19 cellular contexts compared by ENCODE assay signal in the genomic region with DNA sequence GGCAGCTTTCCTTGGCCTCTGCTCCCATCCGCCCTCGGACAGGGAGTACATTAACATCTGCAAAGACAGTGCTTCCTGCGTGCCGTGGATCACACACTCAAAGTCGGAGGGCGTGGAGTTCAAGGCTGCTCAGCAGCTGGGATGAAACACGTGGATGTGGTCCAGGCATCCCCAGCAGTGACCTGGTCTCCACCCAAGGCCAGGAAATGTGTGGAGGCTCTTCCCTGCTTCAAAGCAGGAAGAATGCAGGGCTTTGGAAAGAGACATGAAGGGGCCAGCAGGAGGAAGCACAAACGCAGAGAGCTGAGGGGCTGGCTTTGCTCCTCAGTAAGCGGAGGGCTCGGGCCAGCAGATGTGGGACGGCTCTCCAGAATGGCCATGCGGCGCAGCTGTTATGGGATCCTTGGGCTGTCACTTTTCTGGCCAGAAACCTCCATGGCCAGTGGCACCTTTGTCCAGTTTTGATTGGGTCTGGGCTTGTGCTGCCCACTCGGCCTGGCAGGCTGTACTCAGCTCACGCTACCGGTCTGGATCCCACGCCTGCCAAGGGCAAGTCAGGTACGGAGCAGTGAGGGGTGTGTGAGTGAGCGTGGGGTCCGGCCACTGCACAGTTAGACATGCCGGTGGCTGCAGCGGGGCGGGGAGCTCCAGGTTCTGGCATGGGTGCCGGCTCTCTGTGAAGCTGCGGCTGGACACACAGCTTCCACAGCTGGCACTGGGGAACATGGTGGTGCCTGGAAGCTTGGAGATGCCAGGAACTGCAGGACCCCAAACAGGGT.
DNase-seq lines count a peak whose midpoint lies in the region; ATAC-seq and TF ChIP-seq lines count a peak whose summit lies in the region.
"Had no signal": no experiment of that assay in that cellular context is flagged by ENCODE, and none has a peak within 500 bp of the region (broad histone marks: within the 10 kb centered on the region; RNA-seq: fewer than 3 reads in every experiment).

No MANE protein-coding gene starts in this region.

- TF ChIP-seq POLR2A in sigmoid colon (IDR thresholded peaks at IDR 0.05) = no peak

- TF ChIP-seq CTCF in GM10266 (IDR thresholded peaks at IDR 0.05; ENCODE audit: control insufficient read depth, insufficient read depth, low read depth, missing control alignments) (no peak), sigmoid colon (IDR thresholded peaks at IDR 0.05) (no peak)

- H3K36me3 ChIP-seq in sigmoid colon = no peaks in the 10 kb centered on the region
- no peaks in the 10 kb centered on the region for H3K36me3 ChIP-seq in trophoblast cell (ENCODE audit: control insufficient read depth in 1 of 2, insufficient read depth in 2 of 2, low read length in 2 of 2)
- H3K36me3 ChIP-seq: BLaER1, breast epithelium, neutrophil, thyroid gland had no signal

- no peak overlapping the region for H4K8ac ChIP-seq in trophoblast cell (ENCODE audit: low read depth, low read length)

- H3K9ac ChIP-seq in trophoblast cell (ENCODE audit: low read length) = no peak overlapping the region
- H3K9ac ChIP-seq: BLaER1 had no signal

- no peak overlapping the region for H2BK12ac ChIP-seq in trophoblast cell (ENCODE audit: low read length)

- peaks cover 0 to 10% (median 5%) of the 10 kb centered on the region in 4 donors for H3K4me1 ChIP-seq in sigmoid colon
- H3K4me1 ChIP-seq in trophoblast cell (ENCODE audit: control insufficient read depth in 1 of 2, insufficient read depth in 2 of 2, low read length in 2 of 2) = no peaks in the 10 kb centered on the region
- H3K4me1 ChIP-seq: BLaER1, breast epithelium had no signal

- H2AFZ ChIP-seq in trophoblast cell (ENCODE audit: insufficient read depth, low read length, poor library complexity) = no peak overlapping the region
- H2AFZ ChIP-seq: hepatocyte had no signal

- intact Hi-C loops in left ventricle myocardium superior (cut with micrococcal nuclease) (no loop called here), sigmoid colon (cut with DNase I) (no loop called here)

- H3K9me3 ChIP-seq in sigmoid colon (no peaks in the 10 kb centered on the region), trophoblast cell (ENCODE audit: insufficient read depth, low read depth, low read length) (peaks cover 95% of the 10 kb centered on the region)
- H3K9me3 ChIP-seq: BLaER1, breast epithelium, neutrophil, thyroid gland had no signal

- no peak for TF ChIP-seq EP300 in sigmoid colon (IDR thresholded peaks at IDR 0.05)

- H4K12ac ChIP-seq in trophoblast cell (ENCODE audit: low read depth, low read length) = no peak overlapping the region

- H4K91ac ChIP-seq in trophoblast cell (ENCODE audit: low read depth, low read length) = no peak overlapping the region

- no peaks in the 10 kb centered on the region for H3K79me2 ChIP-seq in trophoblast cell (ENCODE audit: control insufficient read depth, insufficient read depth, low read length, poor library complexity)
- H3K79me2 ChIP-seq: hepatocyte had no signal

- H3K79me1 ChIP-seq in trophoblast cell (ENCODE audit: low read length) = no peaks in the 10 kb centered on the region

- in situ Hi-C loops in KBM-7 (cut with MboI; ENCODE audit: low pct_unique_long_range_greater_than_20kb, low sequenced_read_pairs) = no loop called here

- H3K18ac ChIP-seq in trophoblast cell (ENCODE audit: low read length) = no peak overlapping the region

- ATAC-seq in left ventricle myocardium superior (peak; percentile 18), HG03045 (IDR thresholded peaks at IDR 0.05; ENCODE audit: unreplicated experiment) (no peak)

- H3K4me3 ChIP-seq in sigmoid colon (no peak overlapping the region), trophoblast cell (ENCODE audit: low read depth, low read length) (no peak overlapping the region)
- H3K4me3 ChIP-seq: BLaER1, breast epithelium, hepatocyte, thyroid gland had no signal

- no peak overlapping the region for H2BK5ac ChIP-seq in trophoblast cell (ENCODE audit: low read depth, low read length, poor library complexity)

- no peak overlapping the region for H2BK120ac ChIP-seq in trophoblast cell (ENCODE audit: insufficient read depth, low read length, poor library complexity)

- no peak overlapping the region for H3K4me2 ChIP-seq in trophoblast cell (ENCODE audit: low read length)
- H3K4me2 ChIP-seq: BLaER1, hepatocyte had no signal

- H3K4ac ChIP-seq in trophoblast cell (ENCODE audit: low read depth, low read length) = no peak overlapping the region

- 63 to 71% methylated on average over 25 of the region's 25 CpGs for WGBS in sigmoid colon, 2 donors
- no CpG with 5 or more reads among the region's 25 CpGs for WGBS in trophoblast cell (ENCODE audit: extremely low coverage, insufficient coverage, insufficient read length)

- no peak overlapping the region for H3K23ac ChIP-seq in trophoblast cell (ENCODE audit: low read length)

- H3K27me3 ChIP-seq in sigmoid colon (peaks cover 0 to 52% (median 10%) of the 10 kb centered on the region in 3 donors), trophoblast cell (ENCODE audit: insufficient read depth, low read length) (no peaks in the 10 kb centered on the region)
- H3K27me3 ChIP-seq: BLaER1, hepatocyte, neutrophil, thyroid gland had no signal

- no peak overlapping the region for H3K14ac ChIP-seq in trophoblast cell (ENCODE audit: low read length)

- no peak overlapping the region for H2AK5ac ChIP-seq in trophoblast cell (ENCODE audit: low read length)

- H3K27ac ChIP-seq in sigmoid colon = no peak overlapping the region
- no peak overlapping the region for H3K27ac ChIP-seq in trophoblast cell (ENCODE audit: low read depth, low read length)
- H3K27ac ChIP-seq: BLaER1, breast epithelium, hepatocyte, HL-60, neutrophil, thyroid gland had no signal

- DNase-seq in GM10266 (ENCODE audit: extremely low spot score) (peak; percentile 17), left ventricle myocardium superior (no peak), sigmoid colon (peak; percentile 71), GOT3 (lab: John Stamatoyannopoulos, UW) (no peak), trophoblast cell (no peak), KBM-7 (no peak)
- DNase-seq in activated CD8-positive, alpha-beta memory T cell treated with anti-CD3 and anti-CD28 coated beads, Interleukin-2, amount 50 U/mL, for 48 hours = peak; percentile 35
- DNase-seq: activated naive CD8-positive, alpha-beta T cell treated with anti-CD3 and anti-CD28 coated beads, Interleukin-2, amount 10 ng/mL, durations not matched to agents 7 days and 5 days; GDM1; NCI-H2029; NCI-H446; SHP77; thyroid gland had no signal

Comparison
In these comparisons a context has a peak if more than half of its experiments do, and no peak if none do; other contexts are left out.
1. DNase-seq: peak in GM10266 (single experiment), activated CD8-positive, alpha-beta memory T cell treated with anti-CD3 and anti-CD28 coated beads, Interleukin-2, amount 50 U/mL, for 48 hours (single experiment) and sigmoid colon (single experiment); none in left ventricle myocardium superior (single experiment), GOT3 (single experiment), trophoblast cell (0 of 2) and KBM-7 (single experiment).